Comparison of ENCODE assay signal across 8 cellular contexts in genomic region chr14:72892103-72892878, GRCh38. TPM values are rescaled to one million over a fixed set of nuclear protein-coding genes. Genes with fewer than 3 reads are reported as not detected.
DNase-seq lines count a peak whose midpoint lies in the region; ATAC-seq and TF ChIP-seq lines count a peak whose summit lies in the region.

No MANE protein-coding gene starts in this region.

- no peaks in the 10 kb centered on the region for H3K9me3 ChIP-seq in neural cell (ENCODE audit: low read length)

- TF ChIP-seq RAD21 in neural cell (conservative IDR thresholded peaks at IDR 0.05) = no peak

- no peak overlapping the region for H2AFZ ChIP-seq in neural cell (ENCODE audit: low read depth, low read length)

- peaks cover 11% of the 10 kb centered on the region for H3K79me2 ChIP-seq in neural cell (replicated peaks; ENCODE audit: insufficient read depth, low read length)

- no peaks in the 10 kb centered on the region for H3K9me2 ChIP-seq in neural cell (ENCODE audit: insufficient read depth, low read length)

- no peaks in the 10 kb centered on the region for H3F3A ChIP-seq in neural cell (ENCODE audit: insufficient read depth, low read length, poor library complexity, severe bottlenecking)

- no peaks in the 10 kb centered on the region for H3K36me3 ChIP-seq in neural cell (ENCODE audit: insufficient read depth, low read length)

- peak overlapping the region; percentile 99 for H3K4me2 ChIP-seq in neural cell (ENCODE audit: low read length)

- DNase-seq in AG10803 (ENCODE audit: low read depth) (no peak), HPDE6-E6E7 (ENCODE audit: extremely low spot score) (peak; percentile 28), epithelial cell of proximal tubule (ENCODE audit: low read depth) (no peak), UCSD-AML1 (lab: John Stamatoyannopoulos, UW; ENCODE audit: unreplicated experiment) (no peak), SK-N-DZ (ENCODE audit: low spot score) (no peak)
- peak; percentile 16 to 33 for DNase-seq in activated CD4-positive, alpha-beta T cell treated with anti-CD3 and anti-CD28 coated beads, Interleukin-2, amount 50 U/mL, for 48 hours

- ATAC-seq in GM21526 (IDR thresholded peaks at IDR 0.05; ENCODE audit: low FRiP score, unreplicated experiment) = no peak

- TF ChIP-seq CTCF in AG10803 (conservative IDR thresholded peaks at IDR 0.05; ENCODE audit: low read length) (peak; percentile 7; the same call in 1 of the 2 replicates), epithelial cell of proximal tubule (conservative IDR thresholded peaks at IDR 0.05; ENCODE audit: low read depth, low read length) (no peak), neural cell (IDR thresholded peaks at IDR 0.05; ENCODE audit: poor library complexity, severe bottlenecking) (no peak)

- peak overlapping the region; percentile 51 for H3K9ac ChIP-seq in neural cell (ENCODE audit: low read length)

- no peak overlapping the region for H3K27ac ChIP-seq in neural cell (ENCODE audit: low read length)

- peak overlapping the region; percentile 83 for H3K4me3 ChIP-seq in AG10803 (ENCODE audit: low read length)
- H3K4me3 ChIP-seq in epithelial cell of proximal tubule (ENCODE audit: low read depth, low read length) = peak overlapping the region; percentile 75
- peak overlapping the region; percentile 91 for H3K4me3 ChIP-seq in neural cell (ENCODE audit: low read length)

- no peaks in the 10 kb centered on the region for H4K20me1 ChIP-seq in neural cell (ENCODE audit: insufficient read depth)

- peaks cover 66% of the 10 kb centered on the region for H3K27me3 ChIP-seq in neural cell (ENCODE audit: insufficient read depth, low read depth, low read length)

- no peak for TF ChIP-seq EP300 in neural cell (conservative IDR thresholded peaks at IDR 0.05; ENCODE audit: poor library complexity, severe bottlenecking)

TF ChIP-seq in neural cell, 6 proteins besides CTCF, POLR2A, EP300 and RAD21:
- TF ChIP-seq EZH2 (IDR thresholded peaks at IDR 0.05; ENCODE audit: borderline replicate concordance, insufficient read depth, low read length, poor library complexity, severe bottlenecking) (no peak), MXI1 (conservative IDR thresholded peaks at IDR 0.05; ENCODE audit: poor library complexity, severe bottlenecking) (peak; percentile 60), SMC3 (conservative IDR thresholded peaks at IDR 0.05; ENCODE audit: poor library complexity) (no peak)

RNA-seq across cellular contexts. Expression of gene DPF3, which starts 1.6 kb away (rescaled TPM):
- 0.86 and 0.94 TPM in 2 replicates for total RNA-seq in epithelial cell of proximal tubule
- 2.9 and 5.7 TPM in 2 replicates for polyA plus RNA-seq in neural cell
- polyA minus RNA-seq in neural cell = 17.0 and 21.8 TPM in 2 replicates
- polyA plus RNA-seq in SK-N-DZ (2014; cell fraction: cytosol; rRNA removed) = 0.08 and 0.36 TPM in 2 replicates
- 0.95 and 6.7 TPM in 2 replicates for polyA plus RNA-seq in SK-N-DZ (2014; cell fraction: nucleus; rRNA removed)

RNA-seq across cellular contexts. Expression of gene DCAF4, which starts 34.0 kb away (rescaled TPM):
- 26.6 and 30.9 TPM in 2 replicates for total RNA-seq in epithelial cell of proximal tubule
- 12.2 and 16.5 TPM in 2 replicates for polyA plus RNA-seq in neural cell
- 10.0 and 21.2 TPM in 2 replicates for polyA minus RNA-seq in neural cell
- polyA plus RNA-seq in SK-N-DZ (2014; cell fraction: cytosol; rRNA removed) = 28.2 and 49.8 TPM in 2 replicates
- polyA plus RNA-seq in SK-N-DZ (2014; cell fraction: nucleus; rRNA removed) = 39.9 and 79.4 TPM in 2 replicates

Comparison
In these comparisons a context has a peak if more than half of its experiments do, and no peak if none do; other contexts are left out.
1. DNase-seq: peak in HPDE6-E6E7 (single experiment) and activated CD4-positive, alpha-beta T cell treated with anti-CD3 and anti-CD28 coated beads, Interleukin-2, amount 50 U/mL, for 48 hours (2 of 2); none in AG10803 (single experiment), epithelial cell of proximal tubule (single experiment), UCSD-AML1 (single experiment) and SK-N-DZ (single experiment).
2. Peak in every context shown above with its lines, with median percentiles within 50 percentile points of each other: H3K4me3 ChIP-seq.